37 cellular contexts compared by ENCODE assay signal in genomic region chr4:163525982-163526381, GRCh38. TPM values are rescaled to one million over a fixed set of nuclear protein-coding genes. Genes with fewer than 3 reads are reported as not detected.
"Had no signal": no experiment of that assay in that cellular context is flagged by ENCODE, and none has a peak within 500 bp of the region (broad histone marks: within the 10 kb centered on the region; RNA-seq: fewer than 3 reads in every experiment).

No MANE protein-coding gene starts in this region.

- H3K9me3 ChIP-seq: Peyer's patch, SJSA1, SK-N-SH had no signal

- H3K27ac Mint-ChIP-seq: activated CD4-positive, alpha-beta memory T cell treated with anti-CD3 and anti-CD28 coated beads for 36 hours; activated CD4-positive, alpha-beta T cell treated with anti-CD3 and anti-CD28 coated beads for 36 hours; activated naive CD4-positive, alpha-beta T cell treated with anti-CD3 and anti-CD28 coated beads, Interleukin-2, amount 10 ng/mL, durations not matched to agents 7 days and 5 days; activated naive CD8-positive, alpha-beta T cell; activated naive CD8-positive, alpha-beta T cell treated with anti-CD3 and anti-CD28 coated beads, Interleukin-2, amount 50 U/mL, for 24 hours; brain; T-helper 1 cell treated with Interleukin-12 subunit alpha and Interleukin-12 subunit beta and Interleukin-4 antibody, amounts not matched to agents 30 μg/mL and 1 μg/mL, for 36 hours; T-helper 2 cell treated with Interferon-gamma antibody and Interleukin-4, amounts not matched to agents 5 μg/mL and 100 μg/mL, for 36 hours had no signal

- H3K27ac ChIP-seq: Peyer's patch, SJSA1 had no signal

- FAIRE-seq: bronchial epithelial cell, TTC549 had no signal

- H3K4me3 Mint-ChIP-seq: activated CD4-positive, alpha-beta memory T cell treated with anti-CD3 and anti-CD28 coated beads for 36 hours; activated CD4-positive, alpha-beta T cell treated with anti-CD3 and anti-CD28 coated beads for 36 hours; activated naive CD4-positive, alpha-beta T cell treated with anti-CD3 and anti-CD28 coated beads, Interleukin-2, amount 10 ng/mL, durations not matched to agents 7 days and 5 days; activated naive CD8-positive, alpha-beta T cell; activated naive CD8-positive, alpha-beta T cell treated with anti-CD3 and anti-CD28 coated beads, Interleukin-2, amount 50 U/mL, for 24 hours; brain; T-helper 1 cell treated with Interleukin-12 subunit alpha and Interleukin-12 subunit beta and Interleukin-4 antibody, amounts not matched to agents 30 μg/mL and 1 μg/mL, for 36 hours; T-helper 2 cell treated with Interferon-gamma antibody and Interleukin-4, amounts not matched to agents 5 μg/mL and 100 μg/mL, for 36 hours; WTC11 had no signal

- ATAC-seq: activated CD4-positive, alpha-beta T cell treated with anti-CD3 and anti-CD28 coated beads for 36 hours; activated CD4-positive, CD25-positive, alpha-beta regulatory T cell treated with anti-CD3 and anti-CD28 coated beads, Interleukin-2, amount 50 U/mL, for 24 hours; activated naive CD8-positive, alpha-beta T cell treated with anti-CD3 and anti-CD28 coated beads, Interleukin-2, amount 50 U/mL, for 24 hours; PC-3 had no signal

- H3K4me1 ChIP-seq: Peyer's patch, SJSA1 had no signal

- H3K4me3 ChIP-seq: Peyer's patch, SJSA1 had no signal

- H3K27me3 Mint-ChIP-seq: activated CD4-positive, alpha-beta memory T cell treated with anti-CD3 and anti-CD28 coated beads for 36 hours; activated CD4-positive, alpha-beta T cell treated with anti-CD3 and anti-CD28 coated beads for 36 hours; activated naive CD4-positive, alpha-beta T cell treated with anti-CD3 and anti-CD28 coated beads, Interleukin-2, amount 10 ng/mL, durations not matched to agents 7 days and 5 days; activated naive CD8-positive, alpha-beta T cell; activated naive CD8-positive, alpha-beta T cell treated with anti-CD3 and anti-CD28 coated beads, Interleukin-2, amount 50 U/mL, for 24 hours; brain had no signal

- H3K27me3 ChIP-seq: Peyer's patch, SJSA1 had no signal

- H3K9me3 Mint-ChIP-seq: activated CD4-positive, alpha-beta memory T cell treated with anti-CD3 and anti-CD28 coated beads for 36 hours; activated naive CD4-positive, alpha-beta T cell treated with anti-CD3 and anti-CD28 coated beads, Interleukin-2, amount 10 ng/mL, durations not matched to agents 7 days and 5 days; activated naive CD8-positive, alpha-beta T cell treated with anti-CD3 and anti-CD28 coated beads, Interleukin-2, amount 50 U/mL, for 24 hours; brain; T-helper 1 cell treated with Interleukin-12 subunit alpha and Interleukin-12 subunit beta and Interleukin-4 antibody, amounts not matched to agents 30 μg/mL and 1 μg/mL, for 36 hours; T-helper 2 cell treated with Interferon-gamma antibody and Interleukin-4, amounts not matched to agents 5 μg/mL and 100 μg/mL, for 36 hours; WTC11 had no signal

- H3K4me2 ChIP-seq: SK-N-SH had no signal

- H3K4me1 Mint-ChIP-seq: activated CD4-positive, alpha-beta T cell treated with anti-CD3 and anti-CD28 coated beads for 36 hours; activated naive CD8-positive, alpha-beta T cell treated with anti-CD3 and anti-CD28 coated beads, Interleukin-2, amount 50 U/mL, for 24 hours had no signal

- DNase-seq: activated CD4-positive, alpha-beta memory T cell treated with anti-CD3 and anti-CD28 coated beads for 36 hours; activated CD4-positive, alpha-beta T cell treated with anti-CD3 and anti-CD28 coated beads for 36 hours; activated CD4-positive, alpha-beta T cell treated with anti-CD3 and anti-CD28 coated beads, Interleukin-2, amount 50 U/mL, for 1 hour; activated CD8-positive, alpha-beta memory T cell treated with anti-CD3 and anti-CD28 coated beads, Interleukin-2, amount 50 U/mL, for 48 hours; activated effector memory CD4-positive, alpha-beta T cell treated with Interleukin-2 at 50 U/mL for 16 hours; activated naive CD4-positive, alpha-beta T cell treated with anti-CD3 and anti-CD28 coated beads, Interleukin-2, amount 10 ng/mL, durations not matched to agents 7 days and 5 days; activated naive CD8-positive, alpha-beta T cell treated with anti-CD3 and anti-CD28 coated beads, Interleukin-2, amount 50 U/mL, for 24 hours; activated T-cell treated with anti-CD3 and anti-CD28 coated beads, Interleukin-2, amount 50 U/mL, for 48 hours; anterior cingulate cortex; caudate nucleus; cerebellar nuclear complex; NCI-H1092 treated with DMSO at 0.1 percent for 48 hours; NCI-H1417; NCI-H146; NCI-H187; NCI-H2029 treated with DMSO at 0.1 percent for 48 hours; NCI-H2107; NCI-H2171; NCI-H510A; NCI-H526; NCI-H748 treated with DMSO at 0.1 percent for 48 hours; NK-92 treated with Interleukin-12 subunit alpha and Interleukin-12 subunit beta, amount 100 ng/mL, for 24 hours; PC-3; Peyer's patch; RPMI8226; SHP77 treated with DMSO at 0.1 percent for 48 hours; SK-N-SH had no signal

- H3K9ac ChIP-seq: SK-N-SH had no signal

RNA-seq across cellular contexts. Expression of gene TKTL2, which starts 52.4 kb away (rescaled TPM):
- total RNA-seq: activated CD4-positive, alpha-beta memory T cell treated with anti-CD3 and anti-CD28 coated beads for 36 hours; activated CD4-positive, alpha-beta T cell treated with anti-CD3 and anti-CD28 coated beads for 36 hours; M059J; PC-3; Peyer's patch; SJSA1; WTC11 had no signal
- polyA plus RNA-seq: SK-N-SH had no signal
